In genomic region chr3:25429960-25430941, GRCh38 we compare ENCODE assay signal across 13 cellular contexts. TPM values are rescaled to one million over a fixed set of nuclear protein-coding genes. Genes with fewer than 3 reads are reported as not detected.
DNase-seq lines count a peak whose midpoint lies in the region; ATAC-seq, FAIRE-seq and TF ChIP-seq lines count a peak whose summit lies in the region.
"Had no signal": no experiment of that assay in that cellular context is flagged by ENCODE, and none has a peak within 500 bp of the region (broad histone marks: within the 10 kb centered on the region; RNA-seq: fewer than 3 reads in every experiment).

No MANE protein-coding gene starts in this region.

- TF ChIP-seq RAD21 in A549 (conservative IDR thresholded peaks at IDR 0.05 in 1 of 2, IDR thresholded peaks at IDR 0.05 in 1 of 2) = no peak

- DNase-seq in A549 (ENCODE audit: low read depth in 1 of 2, low spot score in 1 of 2) (no peak), SJSA1 (ENCODE audit: low read depth in 1 of 2, low spot score in 2 of 2) (peak in 1 of 2 experiments; percentile 71), fibroblast of pulmonary artery (ENCODE audit: low read depth) (peak; percentile 38), osteocyte (ENCODE audit: extremely low spot score, unreplicated experiment) (no peak), small intestine (no peak)
- DNase-seq in naive thymus-derived CD8-positive, alpha-beta T cell = no peak
- DNase-seq: activated CD8-positive, alpha-beta T cell treated with anti-CD3 and anti-CD28 coated beads, Interleukin-2, amount 10 ng/mL, durations not matched to agents 7 days and 5 days; foreskin melanocyte; naive B cell had no signal

- H3K9me3 ChIP-seq in A549 = no peaks in the 10 kb centered on the region
- no peaks in the 10 kb centered on the region for H3K9me3 ChIP-seq in SJSA1 (replicated peaks)
- no peaks in the 10 kb centered on the region for H3K9me3 ChIP-seq in small intestine (ENCODE audit: control insufficient read depth, low read depth)

- H3K27ac Mint-ChIP-seq in osteocyte (ENCODE audit: unreplicated experiment) = peak overlapping the region; percentile 91
- H3K27ac Mint-ChIP-seq in naive thymus-derived CD8-positive, alpha-beta T cell = no peak overlapping the region
- H3K27ac Mint-ChIP-seq: activated CD8-positive, alpha-beta T cell treated with anti-CD3 and anti-CD28 coated beads, Interleukin-2, amount 10 ng/mL, durations not matched to agents 7 days and 5 days; naive B cell had no signal

- POLR2A ChIA-PET in A549 (lab: Yijun Ruan, JAX) = no interaction called here
- POLR2A ChIA-PET in naive thymus-derived CD8-positive, alpha-beta T cell (lab: Charles Lee) = no interaction called here

- ATAC-seq in A549 (no peak), GM21360 (IDR thresholded peaks at IDR 0.05; ENCODE audit: unreplicated experiment) (no peak), HG03442 (IDR thresholded peaks at IDR 0.05; ENCODE audit: unreplicated experiment) (no peak)
- ATAC-seq in naive thymus-derived CD8-positive, alpha-beta T cell = no peak
- ATAC-seq: activated CD8-positive, alpha-beta T cell treated with anti-CD3 and anti-CD28 coated beads, Interleukin-2, amount 10 ng/mL, durations not matched to agents 7 days and 5 days had no signal

- H3K4me1 ChIP-seq in A549 (peaks cover 51% of the 10 kb centered on the region), SJSA1 (replicated peaks) (peaks cover 34% of the 10 kb centered on the region), small intestine (ENCODE audit: control insufficient read depth in 2 of 2, insufficient read depth in 1 of 2, low read depth in 1 of 2, low read length in 1 of 2) (peaks cover 0 to 2% of the 10 kb centered on the region in 2 donors)
- H3K4me1 ChIP-seq: BLaER1 had no signal

- peaks cover 92% of the 10 kb centered on the region for H3K4me1 Mint-ChIP-seq in osteocyte (ENCODE audit: unreplicated experiment)
- peaks cover 0 to 8% (median 7%) of the 10 kb centered on the region in 4 donors for H3K4me1 Mint-ChIP-seq in naive thymus-derived CD8-positive, alpha-beta T cell

- TF ChIP-seq POLR2A in A549 (IDR thresholded peaks at IDR 0.05; ENCODE audit: low read length) = no peak

- H3K4me3 ChIP-seq in A549 = peak overlapping the region; percentile 68
- H3K4me3 ChIP-seq in SJSA1 = peak overlapping the region; percentile 49
- peak overlapping the region; percentile 70 for H3K4me3 ChIP-seq in fibroblast of pulmonary artery (replicated peaks; ENCODE audit: low read depth, low read length)
- H3K4me3 ChIP-seq in small intestine (ENCODE audit: low read depth in 1 of 2, low read length in 2 of 2) = peak overlapping the region in 1 of 2 donors; percentile 22
- H3K4me3 ChIP-seq: BLaER1 had no signal

- peak overlapping the region; percentile 92 for H3K27ac ChIP-seq in A549
- peak overlapping the region; percentile 84 for H3K27ac ChIP-seq in SJSA1
- no peak overlapping the region for H3K27ac ChIP-seq in small intestine (ENCODE audit: low read depth in 1 of 2, low read length in 1 of 2)
- H3K27ac ChIP-seq: BLaER1, KMS-11 had no signal

- TF ChIP-seq EP300 in A549 (IDR thresholded peaks at IDR 0.05) = no peak

- H3K9me3 Mint-ChIP-seq in osteocyte (ENCODE audit: unreplicated experiment) = no peaks in the 10 kb centered on the region
- peaks cover 0 to 2% (median 0%) of the 10 kb centered on the region in 9 donors for H3K9me3 Mint-ChIP-seq in naive thymus-derived CD8-positive, alpha-beta T cell

- H3K36me3 ChIP-seq in SJSA1 (no peaks in the 10 kb centered on the region), small intestine (ENCODE audit: control insufficient read depth in 2 of 2, insufficient read depth in 2 of 2, low read length in 2 of 2) (no peaks in the 10 kb centered on the region)
- H3K36me3 ChIP-seq: BLaER1 had no signal

- H3K4me3 Mint-ChIP-seq in osteocyte (ENCODE audit: unreplicated experiment) = peak overlapping the region; percentile 87
- H3K4me3 Mint-ChIP-seq in naive thymus-derived CD8-positive, alpha-beta T cell = no peak overlapping the region
- H3K4me3 Mint-ChIP-seq: activated CD8-positive, alpha-beta T cell treated with anti-CD3 and anti-CD28 coated beads, Interleukin-2, amount 10 ng/mL, durations not matched to agents 7 days and 5 days; naive B cell had no signal

- H3K27me3 ChIP-seq in SJSA1 (replicated peaks) (no peaks in the 10 kb centered on the region), small intestine (ENCODE audit: control insufficient read depth in 2 of 2, insufficient read depth in 2 of 2, low read length in 2 of 2) (peaks cover 0 to 2% of the 10 kb centered on the region in 2 donors)

- H3K27me3 Mint-ChIP-seq in osteocyte (ENCODE audit: unreplicated experiment) = no peaks in the 10 kb centered on the region
- H3K27me3 Mint-ChIP-seq in naive thymus-derived CD8-positive, alpha-beta T cell = peaks cover 30 to 60% (median 38%) of the 10 kb centered on the region in 5 donors

- CTCF ChIA-PET in A549 (lab: Yijun Ruan, JAX) = interaction anchor here (0.8 to 2.4 kb wide), 3 partner anchors 151 to 467 kb away, joined by 4 to 10 read pairs (median 4); no protein-coding TSS in a partner anchor

- WGBS in A549 (ENCODE audit: missing lambda C conversion rate) = 1% methylated on average over 8 of the region's 8 CpGs
- WGBS in small intestine, 3 donors = 11 to 42% (median 26%) methylated on average over 8 of the region's 8 CpGs

- no peaks in the 10 kb centered on the region for H3K36me3 Mint-ChIP-seq in osteocyte (ENCODE audit: unreplicated experiment)
- peaks cover 0 to 6% (median 0%) of the 10 kb centered on the region in 3 donors for H3K36me3 Mint-ChIP-seq in naive thymus-derived CD8-positive, alpha-beta T cell
- H3K36me3 Mint-ChIP-seq: naive B cell had no signal

- peak overlapping the region; percentile 81 for H3K4me2 ChIP-seq in A549
- H3K4me2 ChIP-seq: BLaER1, KMS-11 had no signal

- TF ChIP-seq CTCF in A549 (IDR thresholded peaks at IDR 0.05) (no peak), fibroblast of pulmonary artery (IDR thresholded peaks at IDR 0.05; ENCODE audit: low read length, missing control alignments) (no peak), osteocyte (IDR thresholded peaks at IDR 0.05) (no peak)

- no peak for FAIRE-seq in A549 (lab: Jason Lieb, UNC)
- no peak for FAIRE-seq in small intestine (lab: Jason Lieb, UNC)

TF ChIP-seq in A549, 52 proteins besides CTCF, POLR2A, EP300 and RAD21:
- no peak for TF ChIP-seq SREBF2 (IDR thresholded peaks at IDR 0.05)
- TF ChIP-seq CEBPB (IDR thresholded peaks at IDR 0.05) = 0 out of 4 replicates have a peak, but pooled peaks of 1 of the 2 experiments have one; percentile 16
TF ChIP-seq in A549: peak in this region for 1.

RNA-seq across cellular contexts. Expression of gene RARB, which starts 2.2 kb away (rescaled TPM):
- polyA plus RNA-seq in A549 (2011; rRNA removed) = 30.8 and 31.9 TPM in 2 replicates
- 7.7 and 10.3 TPM in 2 replicates for polyA plus RNA-seq in A549 (2012; cell fraction: cytosol; rRNA removed)
- 4.9 and 10.2 TPM in 2 replicates for polyA plus RNA-seq in A549 (2012; cell fraction: nucleus; rRNA removed)
- 22.3 to 27.4 TPM (median 24.5 TPM) in 3 replicates for polyA plus RNA-seq in A549 (2017; fragmentation: RNase III; extraction: RNeasy Plus Mini Kit Qiagen cat#74134 plus additional on column Dnase treatment)
- 68.1 and 68.7 TPM in 2 replicates for polyA minus RNA-seq in A549 (2011; rRNA and poly(A)+ RNA removed)
- total RNA-seq in SJSA1 (2014; rRNA removed; shearing (Covaris generic)) = 11.7 and 17.9 TPM in 2 replicates
- 4.8 and 5.0 TPM in 2 replicates for total RNA-seq in osteocyte
- not detected for total RNA-seq in naive thymus-derived CD8-positive, alpha-beta T cell
- polyA plus RNA-seq in naive thymus-derived CD8-positive, alpha-beta T cell = under 1 TPM in 1 of 3 donors, not detected in 2; 0.09 TPM
- 1 to 10 TPM in 1 of 3 donors, under 1 TPM in 2; 0.27 to 1.3 (median 0.45) TPM for polyA plus RNA-seq in small intestine
- total RNA-seq: activated CD8-positive, alpha-beta T cell treated with anti-CD3 and anti-CD28 coated beads, Interleukin-2, amount 10 ng/mL, durations not matched to agents 7 days and 5 days had no signal

Comparison
In these comparisons a context has a peak if more than half of its experiments do, and no peak if none do; other contexts are left out.
1. H3K27ac ChIP-seq: peak in A549 (2 of 2) and SJSA1 (single experiment); none in small intestine (0 of 2).